ENCODE assay signal across 20 cellular contexts in the genomic region with DNA sequence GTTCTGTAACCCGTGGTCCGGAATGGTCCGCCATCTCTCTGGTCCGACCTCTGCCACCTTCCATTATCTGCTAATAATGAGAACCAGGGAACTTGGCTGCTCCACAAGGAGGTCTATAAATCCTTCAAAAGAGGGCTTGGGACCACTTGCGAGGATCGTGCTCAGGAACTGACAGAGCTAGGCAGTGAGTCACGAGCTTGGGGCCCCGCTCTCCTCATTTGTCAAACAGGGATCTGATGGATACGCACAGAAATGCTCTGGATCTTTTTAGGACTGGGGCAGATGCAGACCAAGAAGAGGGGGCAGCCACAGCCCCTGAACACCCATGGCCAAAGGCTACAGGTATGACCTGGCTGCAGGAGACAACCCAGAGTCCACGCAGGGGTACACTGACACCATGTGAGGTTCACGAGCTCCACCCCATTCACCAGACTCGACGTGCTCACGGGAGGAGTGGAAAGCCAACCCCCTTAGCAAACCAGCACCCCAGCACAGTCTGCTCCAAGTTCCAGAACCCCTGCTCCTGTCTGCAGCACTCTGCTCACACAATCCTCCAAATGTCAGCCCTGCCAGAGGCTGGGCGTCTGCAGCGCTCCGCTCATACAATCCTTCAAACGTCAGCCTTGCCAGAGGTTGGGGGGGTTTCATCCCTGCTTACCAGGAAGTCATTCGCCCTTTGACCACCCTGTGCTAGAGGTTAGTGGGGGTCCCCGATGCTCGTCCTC.
"Had no signal": no experiment of that assay in that cellular context is flagged by ENCODE, and none has a peak within 500 bp of the region (broad histone marks: within the 10 kb centered on the region; RNA-seq: fewer than 3 reads in every experiment).

No MANE protein-coding gene starts in this region.

- H3K27ac ChIP-seq: cardiac muscle cell, esophagus muscularis mucosa, hepatocyte, left ventricle myocardium inferior, sigmoid colon, tibial artery, uterus had no signal

- H3K27me3 Mint-ChIP-seq: activated naive CD4-positive, alpha-beta T cell treated with anti-CD3 and anti-CD28 coated beads, Interleukin-2, amount 10 ng/mL, durations not matched to agents 7 days and 5 days; natural killer cell treated with Interleukin-12 subunit alpha and Interleukin-12 subunit beta and Interleukin-15 and Interleukin-18, amount 100 ng/mL, for 72 hours had no signal

- H3K9me3 Mint-ChIP-seq: activated naive CD4-positive, alpha-beta T cell treated with anti-CD3 and anti-CD28 coated beads, Interleukin-2, amount 10 ng/mL, durations not matched to agents 7 days and 5 days; natural killer cell treated with Interleukin-12 subunit alpha and Interleukin-12 subunit beta and Interleukin-15 and Interleukin-18, amount 100 ng/mL, for 72 hours had no signal

- FAIRE-seq: astrocyte, colon, keratinocyte had no signal

- H3K4me1 Mint-ChIP-seq: activated naive CD4-positive, alpha-beta T cell treated with anti-CD3 and anti-CD28 coated beads, Interleukin-2, amount 10 ng/mL, durations not matched to agents 7 days and 5 days had no signal

- H3K27ac Mint-ChIP-seq: activated naive CD4-positive, alpha-beta T cell treated with anti-CD3 and anti-CD28 coated beads, Interleukin-2, amount 10 ng/mL, durations not matched to agents 7 days and 5 days; natural killer cell treated with Interleukin-12 subunit alpha and Interleukin-12 subunit beta and Interleukin-15 and Interleukin-18, amount 100 ng/mL, for 72 hours had no signal

- H3K4me3 Mint-ChIP-seq: activated naive CD4-positive, alpha-beta T cell treated with anti-CD3 and anti-CD28 coated beads, Interleukin-2, amount 10 ng/mL, durations not matched to agents 7 days and 5 days; natural killer cell treated with Interleukin-12 subunit alpha and Interleukin-12 subunit beta and Interleukin-15 and Interleukin-18, amount 100 ng/mL, for 72 hours had no signal

- DNase-seq: activated CD4-positive, alpha-beta T cell treated with anti-CD3 and anti-CD28 coated beads, Interleukin-2, amount 50 U/mL, for 1 hour; activated CD8-positive, alpha-beta memory T cell treated with anti-CD3 and anti-CD28 coated beads for 24 hours; activated naive CD4-positive, alpha-beta T cell treated with anti-CD3 and anti-CD28 coated beads, Interleukin-2, amount 10 ng/mL, durations not matched to agents 7 days and 5 days; left ventricle myocardium inferior; mesenchymal stem cell; sigmoid colon; stimulated activated CD4-positive, alpha-beta T cell treated with anti-CD3 and anti-CD28 coated beads, Interleukin-12 subunit alpha, Interleukin-12 subunit beta, amount 100 ng/mL, for 4 hours; stimulated activated CD4-positive, alpha-beta T cell treated with anti-CD3 and anti-CD28 coated beads, Interleukin-2, amount 100 ng/mL, for 24 hours; stimulated activated naive CD4-positive, alpha-beta T cell; T-helper 1 cell; T1000; tibial artery; uterus had no signal
